ENCODE assay signal across 17 cellular contexts in the genomic region with DNA sequence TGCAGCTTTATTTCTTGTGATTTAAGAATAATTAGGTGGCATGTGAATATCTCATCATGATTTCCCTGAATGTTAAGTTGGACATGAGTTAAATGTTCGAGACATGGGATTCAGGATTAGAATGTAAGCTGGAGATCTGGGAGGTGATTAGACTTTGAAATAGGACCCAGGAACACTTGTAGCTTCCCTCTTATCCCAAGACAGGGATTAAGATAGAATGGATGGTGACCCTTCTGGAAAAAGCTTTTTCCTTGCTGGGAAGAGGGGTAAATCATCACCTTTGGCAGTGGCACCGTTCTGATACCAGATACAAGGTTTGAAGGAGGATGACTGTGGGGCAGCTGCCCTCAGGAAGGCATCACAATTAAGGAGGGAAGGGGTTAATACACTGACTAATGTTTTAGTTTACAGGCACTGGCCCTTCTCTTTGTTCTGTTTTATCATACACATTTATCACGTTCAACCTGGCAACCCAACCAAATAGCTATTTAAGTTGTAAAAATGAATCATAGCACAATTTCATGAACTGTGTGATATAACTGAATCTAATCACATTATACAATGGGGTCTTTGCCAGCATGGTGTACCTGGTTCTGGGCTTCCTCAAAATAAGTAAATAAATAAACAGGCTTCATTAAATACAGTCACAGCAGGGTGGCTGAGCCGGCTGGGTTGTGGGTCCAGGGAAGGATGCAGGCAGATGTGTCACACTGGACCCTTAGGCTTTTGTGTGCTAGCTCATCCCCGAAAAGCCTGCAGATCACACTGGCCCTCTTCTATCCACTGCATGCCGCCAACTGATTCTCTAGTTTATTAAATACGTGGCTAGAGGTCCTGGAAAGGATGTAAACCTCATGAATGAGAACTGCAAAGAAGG.
DNase-seq lines count a peak whose midpoint lies in the region; ATAC-seq, FAIRE-seq and TF ChIP-seq lines count a peak whose summit lies in the region.
"Had no signal": no experiment of that assay in that cellular context is flagged by ENCODE, and none has a peak within 500 bp of the region (broad histone marks: within the 10 kb centered on the region; RNA-seq: fewer than 3 reads in every experiment).

No MANE protein-coding gene starts in this region.

- H3K36me3 ChIP-seq in PC-3 (ENCODE audit: low read depth, low read length) (no peaks in the 10 kb centered on the region), pancreas (no peaks in the 10 kb centered on the region)
- H3K36me3 ChIP-seq: BLaER1 had no signal

- no TSS peak for BruUV-seq in PC-3 (replicated peaks; lab: Mats Ljungman, UMichigan)

- TF ChIP-seq CTCF in PC-3 (conservative IDR thresholded peaks at IDR 0.05; ENCODE audit: low read depth, low read length) (no peak), pancreas (IDR thresholded peaks at IDR 0.05) (no peak)

- H3K27ac ChIP-seq in PC-3 (ENCODE audit: low read length) (no peak overlapping the region), pancreas (no peak overlapping the region)
- H3K27ac ChIP-seq: BLaER1 had no signal

- no peak for FAIRE-seq in pancreas (lab: Jason Lieb, UNC)
- FAIRE-seq: H1, HepG2 had no signal

- H3K79me2 ChIP-seq in PC-3 (ENCODE audit: low read length) = no peaks in the 10 kb centered on the region

- CTCF ChIA-PET in PC-3 (lab: Charles Lee) = interaction anchor here (0.6 to 0.9 kb wide), 3 partner anchors 10 to 392 kb away, joined by 3 read pairs; no protein-coding TSS in a partner anchor

- intact Hi-C loops in PC-3 (cut with micrococcal nuclease) (no loop called here), left colon (cut with DNase I, micrococcal nuclease) (no loop called here), pancreas (cut with DNase I) (no loop called here)

- H3K4me3 ChIP-seq in PC-3 (ENCODE audit: low read length) = no peak overlapping the region
- no peak overlapping the region for H3K4me3 ChIP-seq in pancreas
- H3K4me3 ChIP-seq: BLaER1 had no signal

- in situ Hi-C loops in ACHN (cut with HindIII; ENCODE audit: low pct_ligation_motif_present, low pct_unique_long_range_greater_than_20kb, low sequenced_read_pairs) = no loop called here

- 75 to 77% methylated on average over 7 of the region's 7 CpGs for WGBS in pancreas, 2 donors

- DNase-seq in NCI-H82 (lab: John Stamatoyannopoulos, UW) = peak; percentile 2
- DNase-seq in NCI-H82 treated with DMSO at 0.1 percent for 48 hours (lab: John Stamatoyannopoulos, UW; ENCODE audit: unreplicated experiment) = no peak
- peak; percentile 58 for DNase-seq in PC-3
- DNase-seq in left colon = no peak
- no peak for DNase-seq in pancreas
- DNase-seq in ACHN = no peak
- no peak for DNase-seq in central memory CD4-positive, alpha-beta T cell
- DNase-seq: AML-193; Calu3; CD4-positive, alpha-beta memory T cell; DMS79 treated with DMSO at 0.1 percent for 48 hours; GF-D8; H9; KBM-7 had no signal

- no peaks in the 10 kb centered on the region for H3K9me2 ChIP-seq in PC-3 (replicated peaks; ENCODE audit: low read length)

- POLR2A ChIA-PET in PC-3 (lab: Charles Lee; ENCODE audit: unreplicated experiment) = interaction anchor here (0.7 kb wide), 1 partner anchor 249 kb away, joined by 7 read pairs; no protein-coding TSS in a partner anchor

- H3K4me2 ChIP-seq in PC-3 (ENCODE audit: low read length) = no peak overlapping the region
- H3K4me2 ChIP-seq: BLaER1 had no signal

- peak; percentile 50 for ATAC-seq in PC-3
- peak; percentile 55 for ATAC-seq in left colon
- ATAC-seq in pancreas = no peak
- ATAC-seq: HepG2 had no signal

- H3K4me1 ChIP-seq in PC-3 (ENCODE audit: insufficient read depth, low read length) = no peaks in the 10 kb centered on the region
- H3K4me1 ChIP-seq in pancreas = peaks cover 0 to 6% (median 0%) of the 10 kb centered on the region in 3 donors
- H3K4me1 ChIP-seq: BLaER1 had no signal

- no peak overlapping the region for H2AFZ ChIP-seq in PC-3 (ENCODE audit: low read length)

- H3K9me3 ChIP-seq in PC-3 (ENCODE audit: low read length) = no peaks in the 10 kb centered on the region
- no peaks in the 10 kb centered on the region for H3K9me3 ChIP-seq in pancreas
- H3K9me3 ChIP-seq: BLaER1 had no signal

- H3K9ac ChIP-seq in PC-3 (ENCODE audit: low read length) = no peak overlapping the region
- H3K9ac ChIP-seq: BLaER1 had no signal

- no peaks in the 10 kb centered on the region for H3F3A ChIP-seq in PC-3 (ENCODE audit: low read length, unreplicated experiment)

- no peaks in the 10 kb centered on the region for H4K20me1 ChIP-seq in PC-3 (ENCODE audit: low read length)
- H4K20me1 ChIP-seq: BLaER1 had no signal

- H3K27me3 ChIP-seq in PC-3 (ENCODE audit: low read length) (peaks cover 51% of the 10 kb centered on the region), pancreas (no peaks in the 10 kb centered on the region)
- H3K27me3 ChIP-seq: BLaER1 had no signal

Comparison
In these comparisons a context has a peak if more than half of its experiments do, and no peak if none do; other contexts are left out.
1. DNase-seq: peak in NCI-H82 (single experiment) and PC-3 (single experiment); none in NCI-H82 treated with DMSO at 0.1 percent for 48 hours (single experiment), left colon (0 of 2), pancreas (0 of 6), ACHN (single experiment) and central memory CD4-positive, alpha-beta T cell (single experiment).
2. ATAC-seq: peak in PC-3 (single experiment) and left colon (single experiment); none in pancreas (0 of 4).